8 cellular contexts compared by ENCODE assay signal in genomic region chr17:29143894-29144293, GRCh38. TPM values are rescaled to one million over a fixed set of nuclear protein-coding genes. Genes with fewer than 3 reads are reported as not detected.
DNase-seq lines count a peak whose midpoint lies in the region; ATAC-seq, FAIRE-seq and TF ChIP-seq lines count a peak whose summit lies in the region.

No MANE protein-coding gene starts in this region.

- DNase-seq in NCI-H748 (lab: John Stamatoyannopoulos, UW; ENCODE audit: unreplicated experiment) (peak; percentile 32), NCI-H748 treated with DMSO at 0.1 percent for 48 hours (lab: John Stamatoyannopoulos, UW) (no peak), LNCaP clone FGC (ENCODE audit: low read depth) (no peak), left lobe of liver (ENCODE audit: low spot score) (peak; percentile 73), COLO829 (ENCODE audit: low spot score) (no peak), NCI-H2029 treated with DMSO at 0.1 percent for 48 hours (lab: John Stamatoyannopoulos, UW) (no peak), urothelium cell line (ENCODE audit: low spot score) (no peak)
- peak; percentile 38 for DNase-seq in activated CD4-positive, alpha-beta memory T cell treated with anti-CD3 and anti-CD28 coated beads, Interleukin-2, amount 10 ng/mL, durations not matched to agents 7 days and 5 days

- H3K4me1 Mint-ChIP-seq in activated CD4-positive, alpha-beta memory T cell treated with anti-CD3 and anti-CD28 coated beads, Interleukin-2, amount 10 ng/mL, durations not matched to agents 7 days and 5 days = peaks cover 75% of the 10 kb centered on the region

- no peaks in the 10 kb centered on the region for H3K27me3 Mint-ChIP-seq in activated CD4-positive, alpha-beta memory T cell treated with anti-CD3 and anti-CD28 coated beads, Interleukin-2, amount 10 ng/mL, durations not matched to agents 7 days and 5 days

- peaks cover 10% of the 10 kb centered on the region for H3K36me3 Mint-ChIP-seq in activated CD4-positive, alpha-beta memory T cell treated with anti-CD3 and anti-CD28 coated beads, Interleukin-2, amount 10 ng/mL, durations not matched to agents 7 days and 5 days (ENCODE audit: low read depth)

- no peaks in the 10 kb centered on the region for H3K9me3 Mint-ChIP-seq in activated CD4-positive, alpha-beta memory T cell treated with anti-CD3 and anti-CD28 coated beads, Interleukin-2, amount 10 ng/mL, durations not matched to agents 7 days and 5 days

- no peak for FAIRE-seq in urothelium cell line (lab: Jason Lieb, UNC)

- H3K27ac Mint-ChIP-seq in activated CD4-positive, alpha-beta memory T cell treated with anti-CD3 and anti-CD28 coated beads, Interleukin-2, amount 10 ng/mL, durations not matched to agents 7 days and 5 days = peak overlapping the region; percentile 61

- peak; percentile 32 for TF ChIP-seq CTCF in LNCaP clone FGC (IDR thresholded peaks at IDR 0.05; ENCODE audit: control insufficient read depth, extremely low read depth, insufficient read depth)

- H3K4me3 Mint-ChIP-seq in activated CD4-positive, alpha-beta memory T cell treated with anti-CD3 and anti-CD28 coated beads, Interleukin-2, amount 10 ng/mL, durations not matched to agents 7 days and 5 days = no peak overlapping the region

- CTCF ChIA-PET in activated CD4-positive, alpha-beta memory T cell treated with anti-CD3 and anti-CD28 coated beads, Interleukin-2, amount 10 ng/mL, durations not matched to agents 7 days and 5 days (lab: Charles Lee) = interaction anchor here (1.0 to 11.3 kb wide), 6 partner anchors 11 to 76 kb away, joined by 3 to 286 read pairs (median 110); partner anchors contain the start of gene MYO18A

- H3K4me3 ChIP-seq in LNCaP clone FGC (ENCODE audit: low read depth, low read length) = no peak overlapping the region

- POLR2A ChIA-PET in activated CD4-positive, alpha-beta memory T cell treated with anti-CD3 and anti-CD28 coated beads, Interleukin-2, amount 10 ng/mL, durations not matched to agents 7 days and 5 days (lab: Charles Lee) = interaction anchor here (1.3 to 2.1 kb wide), 3 partner anchors 11 to 33 kb away, joined by 3 to 6 read pairs (median 6); no protein-coding TSS in a partner anchor

- peak; percentile 60 for ATAC-seq in left lobe of liver

RNA-seq across cellular contexts. Expression of gene MYO18A, which starts 36.3 kb away (rescaled TPM):
- 100 to 1,000 TPM in 1 of 2 experiments, 10 to 100 TPM in 1; 92.6 to 100 TPM for total RNA-seq in activated CD4-positive, alpha-beta memory T cell treated with anti-CD3 and anti-CD28 coated beads, Interleukin-2, amount 10 ng/mL, durations not matched to agents 7 days and 5 days
- total RNA-seq in left lobe of liver = 109 TPM

Comparison
In these comparisons a context has a peak if more than half of its experiments do, and no peak if none do; other contexts are left out.
1. DNase-seq: peak in NCI-H748 (single experiment), activated CD4-positive, alpha-beta memory T cell treated with anti-CD3 and anti-CD28 coated beads, Interleukin-2, amount 10 ng/mL, durations not matched to agents 7 days and 5 days (single experiment) and left lobe of liver (single experiment); none in NCI-H748 treated with DMSO at 0.1 percent for 48 hours (single experiment), LNCaP clone FGC (single experiment), COLO829 (single experiment), NCI-H2029 treated with DMSO at 0.1 percent for 48 hours (single experiment) and urothelium cell line (single experiment).